25 cellular contexts compared by ENCODE assay signal in the genomic region with DNA sequence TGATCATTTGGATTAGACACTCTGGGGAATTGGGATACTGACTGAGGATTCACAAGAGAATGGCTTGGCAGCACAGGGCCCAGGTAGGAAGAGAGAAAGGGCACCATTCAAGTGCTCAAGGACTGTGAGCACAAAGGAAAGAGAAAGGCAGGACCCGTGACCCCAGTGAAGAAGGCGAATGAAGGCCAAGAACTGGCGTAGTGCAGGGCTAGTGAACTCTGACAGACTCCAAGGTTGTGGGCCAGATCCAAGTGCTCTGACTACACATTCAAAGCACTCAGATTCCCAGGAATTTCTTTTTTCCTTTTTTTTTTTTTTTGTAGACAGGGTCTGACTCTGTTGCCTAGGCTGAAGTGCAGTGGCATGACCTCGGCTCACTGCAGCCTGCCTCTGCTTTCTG.
"Had no signal": no experiment of that assay in that cellular context is flagged by ENCODE, and none has a peak within 500 bp of the region (broad histone marks: within the 10 kb centered on the region; RNA-seq: fewer than 3 reads in every experiment).

No MANE protein-coding gene starts in this region.

- H3K27me3 Mint-ChIP-seq: naive B cell; stimulated activated naive B cell treated with anti-CD40 and anti-IgM and Interleukin-4, amounts not matched to agents 10 μg/mL and 1 μg/mL and 100 μg/mL, for 72 hours had no signal

- ATAC-seq: heart right ventricle; right lobe of liver; stimulated activated naive B cell treated with anti-CD40 and anti-IgM and Interleukin-4, amounts not matched to agents 10 μg/mL and 1 μg/mL and 100 μg/mL, for 72 hours; stimulated activated naive CD8-positive, alpha-beta T cell treated with anti-CD3 and anti-CD28 coated beads, Interleukin-15, Interleukin-2, amounts not matched to agents 100 U/mL and 50 U/mL, for 24 hours had no signal

- H3K9me3 Mint-ChIP-seq: mesothelial cell of epicardium; nephron; neural progenitor cell; stimulated activated naive B cell treated with anti-CD40 and anti-IgM and Interleukin-4, amounts not matched to agents 10 μg/mL and 1 μg/mL and 100 μg/mL, for 72 hours had no signal

- H3K4me3 ChIP-seq: heart right ventricle, hepatocyte, left ventricle myocardium inferior, lung, neural progenitor cell, right atrium auricular region, right lobe of liver, skin epidermis, stomach, testis, thyroid gland, transverse colon, upper lobe of left lung, vagina had no signal

- H3K4me3 Mint-ChIP-seq: mesothelial cell of epicardium; neural progenitor cell; stimulated activated naive B cell treated with anti-CD40 and anti-IgM and Interleukin-4, amounts not matched to agents 10 μg/mL and 1 μg/mL and 100 μg/mL, for 72 hours had no signal

- H3K27ac Mint-ChIP-seq: mesothelial cell of epicardium; neural progenitor cell; stimulated activated naive B cell treated with anti-CD40 and anti-IgM and Interleukin-4, amounts not matched to agents 10 μg/mL and 1 μg/mL and 100 μg/mL, for 72 hours had no signal

- H3K9me3 ChIP-seq: left ventricle myocardium inferior, neutrophil, right atrium auricular region, right lobe of liver, stomach, testis, thyroid gland, transverse colon, upper lobe of left lung, vagina had no signal

- H3K36me3 ChIP-seq: neural progenitor cell had no signal

- DNase-seq: heart right ventricle; islet precursor cell; left ventricle myocardium inferior; mesendoderm; naive B cell; occipital lobe; right lobe of liver; stimulated activated CD4-positive, alpha-beta T cell treated with anti-CD3 and anti-CD28 coated beads, Interleukin-4, amount 100 ng/mL, for 1 hour; stimulated activated naive B cell treated with anti-CD40 and anti-IgM and Interleukin-4, amounts not matched to agents 10 μg/mL and 1 μg/mL and 100 μg/mL, for 72 hours; stimulated activated naive CD8-positive, alpha-beta T cell treated with anti-CD3 and anti-CD28 coated beads, Interleukin-15, Interleukin-2, amounts not matched to agents 100 U/mL and 50 U/mL, for 24 hours; stomach; testis; thyroid gland; transverse colon; upper lobe of left lung had no signal

- H3K27ac ChIP-seq: heart right ventricle, hepatocyte, left ventricle myocardium inferior, neural progenitor cell, neutrophil, parathyroid adenoma, right atrium auricular region, right lobe of liver, skin epidermis, stomach, testis, transverse colon, upper lobe of left lung, vagina had no signal

- H3K27me3 ChIP-seq: heart right ventricle, hepatocyte, neural progenitor cell, neutrophil, right atrium auricular region, right lobe of liver, stomach, testis, thyroid gland, transverse colon, upper lobe of left lung, vagina had no signal
